1 cellular context compared by ENCODE assay signal in genomic region chr5:127647361-127647958, GRCh38.
TF ChIP-seq lines count a peak whose summit lies in the region.

No MANE protein-coding gene starts in this region.

TF ChIP-seq in IMR-90, 13 proteins besides CTCF, POLR2A, EP300 and RAD21:
- no peak for TF ChIP-seq CHD1 (IDR thresholded peaks at IDR 0.05; ENCODE audit: low read depth, low read length)
- no peak for TF ChIP-seq RCOR1 (IDR thresholded peaks at IDR 0.05; ENCODE audit: insufficient replicate concordance, low read length)
- no peak for TF ChIP-seq USF2 (IDR thresholded peaks at IDR 0.05; ENCODE audit: low read depth, low read length)
- TF ChIP-seq RFX5 (IDR thresholded peaks at IDR 0.05; ENCODE audit: low read depth, low read length): no peak
- no peak for TF ChIP-seq CEBPB (IDR thresholded peaks at IDR 0.05; ENCODE audit: low read depth, low read length)
- TF ChIP-seq BHLHE40 (IDR thresholded peaks at IDR 0.05; ENCODE audit: low read depth, low read length): no peak
- TF ChIP-seq NFE2L2 (IDR thresholded peaks at IDR 0.05; ENCODE audit: low read depth, low read length): no peak
- no peak for TF ChIP-seq SMC3 (IDR thresholded peaks at IDR 0.05; ENCODE audit: low read depth, low read length)
- TF ChIP-seq MAFK (IDR thresholded peaks at IDR 0.05; ENCODE audit: low read depth, low read length): no peak
- no peak for TF ChIP-seq MXI1 (IDR thresholded peaks at IDR 0.05; ENCODE audit: borderline replicate concordance, low read depth, low read length)
- no peak for TF ChIP-seq FOS (IDR thresholded peaks at IDR 0.05; ENCODE audit: low read depth, low read length)
- TF ChIP-seq MAZ (IDR thresholded peaks at IDR 0.05; ENCODE audit: borderline replicate concordance, low read depth, low read length): no peak
- TF ChIP-seq ELK1 (IDR thresholded peaks at IDR 0.05; ENCODE audit: borderline replicate concordance, low read depth, low read length): no peak
TF ChIP-seq in IMR-90: peak in this region for 0.
